ENCODE assay signal across 17 cellular contexts in the genomic region with DNA sequence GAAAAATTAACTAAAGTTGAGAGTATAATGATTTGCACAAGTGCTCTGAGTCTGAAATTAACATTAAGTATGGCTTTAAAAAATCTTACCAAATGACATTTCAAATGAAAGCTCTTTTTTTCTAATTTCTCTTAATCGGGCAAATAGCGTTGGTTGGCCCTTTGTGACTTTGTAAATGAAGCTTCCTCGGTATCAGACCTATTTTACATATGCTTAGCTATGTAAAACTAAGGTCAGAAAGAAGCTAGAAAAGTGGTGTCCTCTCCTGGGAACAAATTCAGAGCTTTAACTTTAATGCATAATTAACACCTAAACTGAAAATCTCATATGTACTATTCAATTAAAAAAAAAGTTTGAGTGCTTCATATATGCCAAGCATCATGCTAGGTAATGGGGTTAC.
DNase-seq lines count a peak whose midpoint lies in the region; ATAC-seq and TF ChIP-seq lines count a peak whose summit lies in the region.
"Had no signal": no experiment of that assay in that cellular context is flagged by ENCODE, and none has a peak within 500 bp of the region (broad histone marks: within the 10 kb centered on the region; RNA-seq: fewer than 3 reads in every experiment).

No MANE protein-coding gene starts in this region.

- H3K27me3 ChIP-seq in GM23338 (ENCODE audit: insufficient read depth) (no peaks in the 10 kb centered on the region), iPS-18a (ENCODE audit: control insufficient read depth, insufficient read depth, low read length) (no peaks in the 10 kb centered on the region)
- H3K27me3 ChIP-seq: BLaER1 treated with 17β-estradiol and CSF1 and Interleukin-3, amounts not matched to agents 10 nM and 100 nM had no signal

- no peak for TF ChIP-seq CTCF in GM23338 (conservative IDR thresholded peaks at IDR 0.05; ENCODE audit: low read depth in 2 of 2)
- no peak for TF ChIP-seq CTCF in VCaP (conservative IDR thresholded peaks at IDR 0.05)

- H3K36me3 ChIP-seq in GM23338 (ENCODE audit: insufficient read depth) (no peaks in the 10 kb centered on the region), iPS-18a (ENCODE audit: control insufficient read depth, low read depth, low read length) (peaks cover 13% of the 10 kb centered on the region)

- H3K4me1 Mint-ChIP-seq in GM23338, result peaks cover 33% of the 10 kb centered on the region

- no peaks in the 10 kb centered on the region for H3K79me2 ChIP-seq in GM23338 (replicated peaks; ENCODE audit: insufficient read depth)

- no peaks in the 10 kb centered on the region for H3K9me3 Mint-ChIP-seq in GM23338
- H3K9me3 Mint-ChIP-seq: CD4-positive, alpha-beta memory T cell; HFFc6 had no signal

- H3K4me3 Mint-ChIP-seq in GM23338, result peak overlapping the region; percentile 21; the same call in 2 of the 3 replicates
- H3K4me3 Mint-ChIP-seq: CD4-positive, alpha-beta memory T cell; HFFc6 had no signal

- H3K4me3 ChIP-seq in GM23338 (0 out of 2 replicates have a peak overlapping the region, but pooled peaks have one; percentile 3), iPS-18a (ENCODE audit: low read length) (peak overlapping the region; percentile 34)
- H3K4me3 ChIP-seq: BLaER1 treated with 17β-estradiol and CSF1 and Interleukin-3, amounts not matched to agents 10 nM and 100 nM had no signal

- H3K36me3 Mint-ChIP-seq in GM23338 (ENCODE audit: low read depth), result peaks cover 27% of the 10 kb centered on the region; the same call in 2 of the 3 replicates

- ATAC-seq in GM23338 (peak; percentile 91), HG02623 (IDR thresholded peaks at IDR 0.05; ENCODE audit: unreplicated experiment) (no peak)

- no peak overlapping the region for H2AFZ ChIP-seq in GM23338

- no peak overlapping the region for H3K27ac Mint-ChIP-seq in GM23338
- H3K27ac Mint-ChIP-seq: HFFc6 had no signal

- H3K4me2 ChIP-seq in GM23338, result peak overlapping the region; percentile 15
- H3K4me2 ChIP-seq: KMS-11 had no signal

- H3K4me1 ChIP-seq in GM23338 (ENCODE audit: insufficient read depth), result peaks cover 15% of the 10 kb centered on the region
- H3K4me1 ChIP-seq in iPS-18a (ENCODE audit: control insufficient read depth, low read depth, low read length), result peaks cover 28% of the 10 kb centered on the region

- H3K9me3 ChIP-seq in iPS-18a (ENCODE audit: control insufficient read depth, low read depth, low read length), result no peaks in the 10 kb centered on the region
- H3K9me3 ChIP-seq: BLaER1 treated with 17β-estradiol and CSF1 and Interleukin-3, amounts not matched to agents 10 nM and 100 nM had no signal

- DNase-seq in GM23338 (ENCODE audit: low spot score) (peak; percentile 64), NCI-H748 treated with DMSO at 0.1 percent for 48 hours (lab: John Stamatoyannopoulos, UW) (no peak), COR-L47 (lab: John Stamatoyannopoulos, UW) (no peak), NCI-H446 treated with DMSO at 0.1 percent for 48 hours (lab: John Stamatoyannopoulos, UW) (no peak)
- DNase-seq: ACHN; CD4-positive, alpha-beta memory T cell; DMS153; DMS79 treated with DMSO at 0.1 percent for 48 hours; EL; GOT3; HCEC 1CT; HFFc6 had no signal

- H3F3A ChIP-seq in GM23338 (replicated peaks; ENCODE audit: low read depth), result no peaks in the 10 kb centered on the region

- no peaks in the 10 kb centered on the region for H3K9me2 ChIP-seq in GM23338 (ENCODE audit: insufficient read depth)

- no peaks in the 10 kb centered on the region for H4K20me1 ChIP-seq in GM23338 (replicated peaks; ENCODE audit: insufficient read depth)
- H4K20me1 ChIP-seq: BLaER1 treated with 17β-estradiol and CSF1 and Interleukin-3, amounts not matched to agents 10 nM and 100 nM had no signal

- peak overlapping the region; percentile 18 for H3K9ac ChIP-seq in iPS-18a (ENCODE audit: low read length)
- H3K9ac ChIP-seq: BLaER1 treated with 17β-estradiol and CSF1 and Interleukin-3, amounts not matched to agents 10 nM and 100 nM; KMS-11 had no signal

- H3K27ac ChIP-seq in GM23338 (ENCODE audit: low read depth), result no peak overlapping the region; the same call in 1 of the 2 replicates
- H3K27ac ChIP-seq in VCaP, result peak overlapping the region; percentile 2; the same call in 1 of the 2 replicates
- no peak overlapping the region for H3K27ac ChIP-seq in iPS-18a (ENCODE audit: low read length)
- H3K27ac ChIP-seq: BLaER1 treated with 17β-estradiol and CSF1 and Interleukin-3, amounts not matched to agents 10 nM and 100 nM; KMS-11 had no signal

- H3K27me3 Mint-ChIP-seq in GM23338 (ENCODE audit: insufficient read depth, low read depth, poor library complexity), result peaks cover 2% of the 10 kb centered on the region
- H3K27me3 Mint-ChIP-seq: CD4-positive, alpha-beta memory T cell had no signal

TF ChIP-seq in GM23338, 12 proteins besides CTCF, POLR2A, EP300 and RAD21 (continues in another document):
- TF ChIP-seq ZNF114 (CRISPR knock-in tag; IDR thresholded peaks at IDR 0.05), result no peak
- TF ChIP-seq EZH2 (IDR thresholded peaks at IDR 0.05; ENCODE audit: low read depth, unreplicated experiment), result no peak
- no peak for TF ChIP-seq EZH2phosphoT487 (IDR thresholded peaks at IDR 0.05; ENCODE audit: unreplicated experiment)
- TF ChIP-seq, protein P1, sequence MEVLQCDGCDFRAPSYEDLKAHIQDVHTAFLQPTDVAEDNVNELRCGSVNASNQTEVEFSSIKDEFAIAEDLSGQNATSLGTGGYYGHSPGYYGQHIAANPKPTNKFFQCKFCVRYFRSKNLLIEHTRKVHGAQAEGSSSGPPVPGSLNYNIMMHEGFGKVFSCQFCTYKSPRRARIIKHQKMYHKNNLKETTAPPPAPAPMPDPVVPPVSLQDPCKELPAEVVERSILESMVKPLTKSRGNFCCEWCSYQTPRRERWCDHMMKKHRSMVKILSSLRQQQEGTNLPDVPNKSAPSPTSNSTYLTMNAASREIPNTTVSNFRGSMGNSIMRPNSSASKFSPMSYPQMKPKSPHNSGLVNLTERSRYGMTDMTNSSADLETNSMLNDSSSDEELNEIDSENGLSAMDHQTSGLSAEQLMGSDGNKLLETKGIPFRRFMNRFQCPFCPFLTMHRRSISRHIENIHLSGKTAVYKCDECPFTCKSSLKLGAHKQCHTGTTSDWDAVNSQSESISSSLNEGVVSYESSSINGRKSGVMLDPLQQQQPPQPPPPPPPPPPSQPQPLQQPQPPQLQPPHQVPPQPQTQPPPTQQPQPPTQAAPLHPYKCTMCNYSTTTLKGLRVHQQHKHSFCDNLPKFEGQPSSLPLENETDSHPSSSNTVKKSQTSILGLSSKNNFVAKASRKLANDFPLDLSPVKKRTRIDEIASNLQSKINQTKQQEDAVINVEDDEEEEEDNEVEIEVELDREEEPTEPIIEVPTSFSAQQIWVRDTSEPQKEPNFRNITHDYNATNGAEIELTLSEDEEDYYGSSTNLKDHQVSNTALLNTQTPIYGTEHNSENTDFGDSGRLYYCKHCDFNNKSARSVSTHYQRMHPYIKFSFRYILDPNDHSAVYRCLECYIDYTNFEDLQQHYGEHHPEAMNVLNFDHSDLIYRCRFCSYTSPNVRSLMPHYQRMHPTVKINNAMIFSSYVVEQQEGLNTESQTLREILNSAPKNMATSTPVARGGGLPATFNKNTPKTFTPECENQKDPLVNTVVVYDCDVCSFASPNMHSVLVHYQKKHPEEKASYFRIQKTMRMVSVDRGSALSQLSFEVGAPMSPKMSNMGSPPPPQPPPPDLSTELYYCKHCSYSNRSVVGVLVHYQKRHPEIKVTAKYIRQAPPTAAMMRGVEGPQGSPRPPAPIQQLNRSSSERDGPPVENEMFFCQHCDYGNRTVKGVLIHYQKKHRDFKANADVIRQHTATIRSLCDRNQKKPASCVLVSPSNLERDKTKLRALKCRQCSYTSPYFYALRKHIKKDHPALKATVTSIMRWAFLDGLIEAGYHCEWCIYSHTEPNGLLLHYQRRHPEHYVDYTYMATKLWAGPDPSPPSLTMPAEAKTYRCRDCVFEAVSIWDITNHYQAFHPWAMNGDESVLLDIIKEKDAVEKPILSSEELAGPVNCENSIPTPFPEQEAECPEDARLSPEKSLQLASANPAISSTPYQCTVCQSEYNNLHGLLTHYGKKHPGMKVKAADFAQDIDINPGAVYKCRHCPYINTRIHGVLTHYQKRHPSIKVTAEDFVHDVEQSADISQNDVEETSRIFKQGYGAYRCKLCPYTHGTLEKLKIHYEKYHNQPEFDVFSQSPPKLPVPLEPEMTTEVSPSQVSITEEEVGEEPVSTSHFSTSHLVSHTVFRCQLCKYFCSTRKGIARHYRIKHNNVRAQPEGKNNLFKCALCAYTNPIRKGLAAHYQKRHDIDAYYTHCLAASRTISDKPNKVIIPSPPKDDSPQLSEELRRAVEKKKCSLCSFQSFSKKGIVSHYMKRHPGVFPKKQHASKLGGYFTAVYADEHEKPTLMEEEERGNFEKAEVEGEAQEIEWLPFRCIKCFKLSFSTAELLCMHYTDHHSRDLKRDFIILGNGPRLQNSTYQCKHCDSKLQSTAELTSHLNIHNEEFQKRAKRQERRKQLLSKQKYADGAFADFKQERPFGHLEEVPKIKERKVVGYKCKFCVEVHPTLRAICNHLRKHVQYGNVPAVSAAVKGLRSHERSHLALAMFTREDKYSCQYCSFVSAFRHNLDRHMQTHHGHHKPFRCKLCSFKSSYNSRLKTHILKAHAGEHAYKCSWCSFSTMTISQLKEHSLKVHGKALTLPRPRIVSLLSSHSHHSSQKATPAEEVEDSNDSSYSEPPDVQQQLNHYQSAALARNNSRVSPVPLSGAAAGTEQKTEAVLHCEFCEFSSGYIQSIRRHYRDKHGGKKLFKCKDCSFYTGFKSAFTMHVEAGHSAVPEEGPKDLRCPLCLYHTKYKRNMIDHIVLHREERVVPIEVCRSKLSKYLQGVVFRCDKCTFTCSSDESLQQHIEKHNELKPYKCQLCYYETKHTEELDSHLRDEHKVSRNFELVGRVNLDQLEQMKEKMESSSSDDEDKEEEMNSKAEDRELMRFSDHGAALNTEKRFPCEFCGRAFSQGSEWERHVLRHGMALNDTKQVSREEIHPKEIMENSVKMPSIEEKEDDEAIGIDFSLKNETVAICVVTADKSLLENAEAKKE (CRISPR knock-in tag; IDR thresholded peaks at IDR 0.05), result no peak
- TF ChIP-seq CREB1 (CRISPR knock-in tag; IDR thresholded peaks at IDR 0.05; ENCODE audit: low read depth), result no peak
- no peak for TF ChIP-seq POLR2AphosphoS5 (IDR thresholded peaks at IDR 0.05; ENCODE audit: low read depth)
- TF ChIP-seq NANOG (IDR thresholded peaks at IDR 0.05; ENCODE audit: borderline replicate concordance), result no peak
- no peak for TF ChIP-seq ZNF331 (CRISPR knock-in tag; IDR thresholded peaks at IDR 0.05; ENCODE audit: low read depth)
- no peak for TF ChIP-seq ETS1 (IDR thresholded peaks at IDR 0.05)
- TF ChIP-seq STAT1 (IDR thresholded peaks at IDR 0.05; ENCODE audit: unreplicated experiment), result no peak
